In the genomic region with DNA sequence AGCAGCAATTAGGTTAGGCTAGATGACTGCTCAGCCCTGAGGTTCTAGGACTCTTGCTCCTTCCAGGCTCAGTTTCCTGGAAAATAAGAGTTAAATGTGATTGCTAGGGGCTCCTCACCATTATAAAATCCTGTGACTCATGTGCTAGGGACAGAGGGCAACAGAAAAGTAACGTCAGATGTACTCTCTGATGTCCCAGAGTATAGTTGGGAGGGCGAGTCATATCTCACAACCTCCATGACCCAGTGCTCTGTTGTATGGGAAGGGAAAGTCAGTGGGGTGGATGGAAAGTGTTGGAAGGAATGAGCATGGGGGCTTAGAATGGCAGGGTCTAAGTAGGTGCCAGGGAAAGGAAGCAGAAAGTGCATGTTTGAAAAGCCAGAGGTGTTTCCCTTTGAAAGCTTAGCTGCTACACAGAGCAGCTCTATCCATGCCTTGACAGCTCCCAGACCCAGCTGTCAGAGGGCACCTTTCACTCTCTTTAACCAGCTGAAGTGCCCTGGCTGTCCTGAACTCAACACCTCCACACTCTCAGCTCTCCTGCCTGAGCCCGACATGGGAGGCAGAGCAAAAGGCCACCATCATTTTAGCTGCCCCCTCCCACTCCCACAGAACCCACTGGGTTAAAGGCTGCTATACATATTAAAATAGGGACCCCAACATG, we compare ENCODE assay signal across 2 cellular contexts.
TF ChIP-seq lines count a peak whose summit lies in the region.

No MANE protein-coding gene starts in this region.

TF ChIP-seq in HCT116, 20 proteins besides CTCF, POLR2A, EP300 and RAD21:
- TF ChIP-seq CBX3 (IDR thresholded peaks at IDR 0.05; ENCODE audit: low read depth): no peak
- TF ChIP-seq, protein P1, sequence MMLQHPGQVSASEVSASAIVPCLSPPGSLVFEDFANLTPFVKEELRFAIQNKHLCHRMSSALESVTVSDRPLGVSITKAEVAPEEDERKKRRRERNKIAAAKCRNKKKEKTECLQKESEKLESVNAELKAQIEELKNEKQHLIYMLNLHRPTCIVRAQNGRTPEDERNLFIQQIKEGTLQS (IDR thresholded peaks at IDR 0.05): no peak
- no peak for TF ChIP-seq FOSL1 (IDR thresholded peaks at IDR 0.05; ENCODE audit: low read depth)
- no peak for TF ChIP-seq YY1 (IDR thresholded peaks at IDR 0.05; ENCODE audit: extremely low read depth, insufficient replicate concordance, low read depth, low read length)
- TF ChIP-seq ZFX (IDR thresholded peaks at IDR 0.05): no peak
- TF ChIP-seq JUND (IDR thresholded peaks at IDR 0.05): no peak
- no peak for TF ChIP-seq ZNF274 (IDR thresholded peaks at IDR 0.05; ENCODE audit: low read depth, low read length)
- TF ChIP-seq CEBPB (IDR thresholded peaks at IDR 0.05; ENCODE audit: low read depth): no peak
- no peak for TF ChIP-seq TCF7L2 (IDR thresholded peaks at IDR 0.05; ENCODE audit: borderline replicate concordance, extremely low read depth, insufficient read depth, insufficient read length)
- TF ChIP-seq EGR1 (IDR thresholded peaks at IDR 0.05; ENCODE audit: low read depth): no peak

TF ChIP-seq in H1, 55 proteins besides CTCF, POLR2A, EP300 and RAD21:
- TF ChIP-seq, protein P2, sequence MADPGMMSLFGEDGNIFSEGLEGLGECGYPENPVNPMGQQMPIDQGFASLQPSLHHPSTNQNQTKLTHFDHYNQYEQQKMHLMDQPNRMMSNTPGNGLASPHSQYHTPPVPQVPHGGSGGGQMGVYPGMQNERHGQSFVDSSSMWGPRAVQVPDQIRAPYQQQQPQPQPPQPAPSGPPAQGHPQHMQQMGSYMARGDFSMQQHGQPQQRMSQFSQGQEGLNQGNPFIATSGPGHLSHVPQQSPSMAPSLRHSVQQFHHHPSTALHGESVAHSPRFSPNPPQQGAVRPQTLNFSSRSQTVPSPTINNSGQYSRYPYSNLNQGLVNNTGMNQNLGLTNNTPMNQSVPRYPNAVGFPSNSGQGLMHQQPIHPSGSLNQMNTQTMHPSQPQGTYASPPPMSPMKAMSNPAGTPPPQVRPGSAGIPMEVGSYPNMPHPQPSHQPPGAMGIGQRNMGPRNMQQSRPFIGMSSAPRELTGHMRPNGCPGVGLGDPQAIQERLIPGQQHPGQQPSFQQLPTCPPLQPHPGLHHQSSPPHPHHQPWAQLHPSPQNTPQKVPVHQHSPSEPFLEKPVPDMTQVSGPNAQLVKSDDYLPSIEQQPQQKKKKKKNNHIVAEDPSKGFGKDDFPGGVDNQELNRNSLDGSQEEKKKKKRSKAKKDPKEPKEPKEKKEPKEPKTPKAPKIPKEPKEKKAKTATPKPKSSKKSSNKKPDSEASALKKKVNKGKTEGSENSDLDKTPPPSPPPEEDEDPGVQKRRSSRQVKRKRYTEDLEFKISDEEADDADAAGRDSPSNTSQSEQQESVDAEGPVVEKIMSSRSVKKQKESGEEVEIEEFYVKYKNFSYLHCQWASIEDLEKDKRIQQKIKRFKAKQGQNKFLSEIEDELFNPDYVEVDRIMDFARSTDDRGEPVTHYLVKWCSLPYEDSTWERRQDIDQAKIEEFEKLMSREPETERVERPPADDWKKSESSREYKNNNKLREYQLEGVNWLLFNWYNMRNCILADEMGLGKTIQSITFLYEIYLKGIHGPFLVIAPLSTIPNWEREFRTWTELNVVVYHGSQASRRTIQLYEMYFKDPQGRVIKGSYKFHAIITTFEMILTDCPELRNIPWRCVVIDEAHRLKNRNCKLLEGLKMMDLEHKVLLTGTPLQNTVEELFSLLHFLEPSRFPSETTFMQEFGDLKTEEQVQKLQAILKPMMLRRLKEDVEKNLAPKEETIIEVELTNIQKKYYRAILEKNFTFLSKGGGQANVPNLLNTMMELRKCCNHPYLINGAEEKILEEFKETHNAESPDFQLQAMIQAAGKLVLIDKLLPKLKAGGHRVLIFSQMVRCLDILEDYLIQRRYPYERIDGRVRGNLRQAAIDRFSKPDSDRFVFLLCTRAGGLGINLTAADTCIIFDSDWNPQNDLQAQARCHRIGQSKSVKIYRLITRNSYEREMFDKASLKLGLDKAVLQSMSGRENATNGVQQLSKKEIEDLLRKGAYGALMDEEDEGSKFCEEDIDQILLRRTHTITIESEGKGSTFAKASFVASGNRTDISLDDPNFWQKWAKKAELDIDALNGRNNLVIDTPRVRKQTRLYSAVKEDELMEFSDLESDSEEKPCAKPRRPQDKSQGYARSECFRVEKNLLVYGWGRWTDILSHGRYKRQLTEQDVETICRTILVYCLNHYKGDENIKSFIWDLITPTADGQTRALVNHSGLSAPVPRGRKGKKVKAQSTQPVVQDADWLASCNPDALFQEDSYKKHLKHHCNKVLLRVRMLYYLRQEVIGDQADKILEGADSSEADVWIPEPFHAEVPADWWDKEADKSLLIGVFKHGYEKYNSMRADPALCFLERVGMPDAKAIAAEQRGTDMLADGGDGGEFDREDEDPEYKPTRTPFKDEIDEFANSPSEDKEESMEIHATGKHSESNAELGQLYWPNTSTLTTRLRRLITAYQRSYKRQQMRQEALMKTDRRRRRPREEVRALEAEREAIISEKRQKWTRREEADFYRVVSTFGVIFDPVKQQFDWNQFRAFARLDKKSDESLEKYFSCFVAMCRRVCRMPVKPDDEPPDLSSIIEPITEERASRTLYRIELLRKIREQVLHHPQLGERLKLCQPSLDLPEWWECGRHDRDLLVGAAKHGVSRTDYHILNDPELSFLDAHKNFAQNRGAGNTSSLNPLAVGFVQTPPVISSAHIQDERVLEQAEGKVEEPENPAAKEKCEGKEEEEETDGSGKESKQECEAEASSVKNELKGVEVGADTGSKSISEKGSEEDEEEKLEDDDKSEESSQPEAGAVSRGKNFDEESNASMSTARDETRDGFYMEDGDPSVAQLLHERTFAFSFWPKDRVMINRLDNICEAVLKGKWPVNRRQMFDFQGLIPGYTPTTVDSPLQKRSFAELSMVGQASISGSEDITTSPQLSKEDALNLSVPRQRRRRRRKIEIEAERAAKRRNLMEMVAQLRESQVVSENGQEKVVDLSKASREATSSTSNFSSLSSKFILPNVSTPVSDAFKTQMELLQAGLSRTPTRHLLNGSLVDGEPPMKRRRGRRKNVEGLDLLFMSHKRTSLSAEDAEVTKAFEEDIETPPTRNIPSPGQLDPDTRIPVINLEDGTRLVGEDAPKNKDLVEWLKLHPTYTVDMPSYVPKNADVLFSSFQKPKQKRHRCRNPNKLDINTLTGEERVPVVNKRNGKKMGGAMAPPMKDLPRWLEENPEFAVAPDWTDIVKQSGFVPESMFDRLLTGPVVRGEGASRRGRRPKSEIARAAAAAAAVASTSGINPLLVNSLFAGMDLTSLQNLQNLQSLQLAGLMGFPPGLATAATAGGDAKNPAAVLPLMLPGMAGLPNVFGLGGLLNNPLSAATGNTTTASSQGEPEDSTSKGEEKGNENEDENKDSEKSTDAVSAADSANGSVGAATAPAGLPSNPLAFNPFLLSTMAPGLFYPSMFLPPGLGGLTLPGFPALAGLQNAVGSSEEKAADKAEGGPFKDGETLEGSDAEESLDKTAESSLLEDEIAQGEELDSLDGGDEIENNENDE (IDR thresholded peaks at IDR 0.05; ENCODE audit: insufficient replicate concordance, low read length): no peak
